ENCODE assay signal across 21 cellular contexts in genomic region chr9:75788006-75788634, GRCh38.
DNase-seq lines count a peak whose midpoint lies in the region; ATAC-seq, FAIRE-seq and TF ChIP-seq lines count a peak whose summit lies in the region.
"Had no signal": no experiment of that assay in that cellular context is flagged by ENCODE, and none has a peak within 500 bp of the region (broad histone marks: within the 10 kb centered on the region; RNA-seq: fewer than 3 reads in every experiment).

No MANE protein-coding gene starts in this region.

- CTCF ChIA-PET in activated CD4-positive, alpha-beta memory T cell treated with anti-CD3 and anti-CD28 coated beads for 36 hours (lab: Charles Lee): no interaction called here
- CTCF ChIA-PET in activated CD4-positive, alpha-beta memory T cell treated with anti-CD3 and anti-CD28 coated beads, Interleukin-2, amount 10 ng/mL, durations not matched to agents 7 days and 5 days (lab: Charles Lee): no interaction called here
- CTCF ChIA-PET in GM12878 (lab: Yijun Ruan, JAX): no interaction called here

- no peak overlapping the region for H3K4me3 ChIP-seq in GM12878
- H3K4me3 ChIP-seq: Peyer's patch, sigmoid colon had no signal

- H3K9ac ChIP-seq in GM12878 (ENCODE audit: control insufficient read depth, insufficient read depth, low read length): no peak overlapping the region

- POLR2A ChIA-PET in activated CD4-positive, alpha-beta memory T cell treated with anti-CD3 and anti-CD28 coated beads for 36 hours (lab: Charles Lee): no interaction called here
- POLR2A ChIA-PET in activated CD4-positive, alpha-beta memory T cell treated with anti-CD3 and anti-CD28 coated beads, Interleukin-2, amount 10 ng/mL, durations not matched to agents 7 days and 5 days (lab: Charles Lee): no interaction called here
- POLR2A ChIA-PET in GM12878 (lab: Charles Lee): no interaction called here

- H3K4me3 Mint-ChIP-seq in activated CD4-positive, alpha-beta memory T cell treated with anti-CD3 and anti-CD28 coated beads for 36 hours: no peak overlapping the region
- no peak overlapping the region for H3K4me3 Mint-ChIP-seq in activated CD4-positive, alpha-beta memory T cell treated with anti-CD3 and anti-CD28 coated beads, Interleukin-2, amount 10 ng/mL, durations not matched to agents 7 days and 5 days
- H3K4me3 Mint-ChIP-seq: CD4-positive, CD25-positive, alpha-beta regulatory T cell; memory B cell; type B pancreatic cell; WTC11 had no signal

- H3K9me3 Mint-ChIP-seq in activated CD4-positive, alpha-beta memory T cell treated with anti-CD3 and anti-CD28 coated beads for 36 hours: no peaks in the 10 kb centered on the region
- peaks cover 2% of the 10 kb centered on the region for H3K9me3 Mint-ChIP-seq in activated CD4-positive, alpha-beta memory T cell treated with anti-CD3 and anti-CD28 coated beads, Interleukin-2, amount 10 ng/mL, durations not matched to agents 7 days and 5 days
- H3K9me3 Mint-ChIP-seq: type B pancreatic cell had no signal

- no peak for TF ChIP-seq CTCF in GM12878 (IDR thresholded peaks at IDR 0.05 in 2 of 3, conservative IDR thresholded peaks at IDR 0.05 in 1 of 3; ENCODE audit: control insufficient read depth in 2 of 3, extremely low read depth in 1 of 3, insufficient read depth in 1 of 3, low read depth in 3 of 3, low read length in 3 of 3)

- H3K27ac ChIP-seq in GM12878 (ENCODE audit: control insufficient read depth, insufficient read depth): no peak overlapping the region
- H3K27ac ChIP-seq: Peyer's patch, sigmoid colon had no signal

- in situ Hi-C loops in GM12878 (cut with MboI): no loop called here

- no peaks in the 10 kb centered on the region for H3K27me3 Mint-ChIP-seq in activated CD4-positive, alpha-beta memory T cell treated with anti-CD3 and anti-CD28 coated beads for 36 hours
- no peaks in the 10 kb centered on the region for H3K27me3 Mint-ChIP-seq in activated CD4-positive, alpha-beta memory T cell treated with anti-CD3 and anti-CD28 coated beads, Interleukin-2, amount 10 ng/mL, durations not matched to agents 7 days and 5 days
- H3K27me3 Mint-ChIP-seq: CD4-positive, CD25-positive, alpha-beta regulatory T cell; memory B cell; type B pancreatic cell had no signal

- DNase-seq in activated CD4-positive, alpha-beta memory T cell treated with anti-CD3 and anti-CD28 coated beads for 36 hours: peak; percentile 9
- no peak for DNase-seq in activated CD4-positive, alpha-beta memory T cell treated with anti-CD3 and anti-CD28 coated beads, Interleukin-2, amount 10 ng/mL, durations not matched to agents 7 days and 5 days
- DNase-seq in GM12878 (ENCODE audit: low read depth, low spot score) (no peak), left ventricle myocardium superior (peak; percentile 36), stromal cell of bone marrow (ENCODE audit: low read depth) (peak; percentile 56), SIG-M5 treated with dmso at 0.1 percent for 504 hours (lab: John Stamatoyannopoulos, UW; ENCODE audit: unreplicated experiment) (no peak)
- DNase-seq in stimulated activated CD4-positive, alpha-beta T cell treated with anti-CD3 and anti-CD28 coated beads, Interleukin-2, amount 100 ng/mL, for 24 hours: no peak
- DNase-seq: activated gamma-delta T cell treated with Interleukin-2 at 50 U/mL for 16 hours; CD4-positive, CD25-positive, alpha-beta regulatory T cell; DMS79; effector CD8-positive, alpha-beta T cell; MM.1S; NCI-H2107; NCI-H774; Peyer's patch; sigmoid colon had no signal

- H3K36me3 ChIP-seq in GM12878 (ENCODE audit: control insufficient read depth in 2 of 2, insufficient read depth in 2 of 2, low read length in 1 of 2): no peaks in the 10 kb centered on the region
- H3K36me3 ChIP-seq: Peyer's patch, sigmoid colon had no signal

- RAD21 ChIA-PET in GM12878 (lab: Charles Lee; ENCODE audit: unreplicated experiment): no interaction called here

- no peaks in the 10 kb centered on the region for H4K20me1 ChIP-seq in GM12878 (ENCODE audit: control insufficient read depth, insufficient read depth)

- H3K27ac Mint-ChIP-seq in activated CD4-positive, alpha-beta memory T cell treated with anti-CD3 and anti-CD28 coated beads for 36 hours: no peak overlapping the region
- H3K27ac Mint-ChIP-seq in activated CD4-positive, alpha-beta memory T cell treated with anti-CD3 and anti-CD28 coated beads, Interleukin-2, amount 10 ng/mL, durations not matched to agents 7 days and 5 days: no peak overlapping the region
- H3K27ac Mint-ChIP-seq: CD4-positive, CD25-positive, alpha-beta regulatory T cell; memory B cell; type B pancreatic cell; WTC11 had no signal

- TF ChIP-seq POLR2A in GM12878 (IDR thresholded peaks at IDR 0.05; ENCODE audit: low read depth, low read length): no peak

- H3K9me3 ChIP-seq in GM12878 (replicated peaks; ENCODE audit: control insufficient read depth, insufficient read depth, low read length): no peaks in the 10 kb centered on the region
- H3K9me3 ChIP-seq: Peyer's patch, sigmoid colon had no signal

- 0% methylated on average over 3 of the region's 3 CpGs for WGBS in GM12878 (ENCODE audit: insufficient coverage, insufficient replicate concordance, low lambda C conversion rate, missing lambda C conversion rate)

- no peaks in the 10 kb centered on the region for H3K36me3 Mint-ChIP-seq in activated CD4-positive, alpha-beta memory T cell treated with anti-CD3 and anti-CD28 coated beads for 36 hours
- H3K36me3 Mint-ChIP-seq in activated CD4-positive, alpha-beta memory T cell treated with anti-CD3 and anti-CD28 coated beads, Interleukin-2, amount 10 ng/mL, durations not matched to agents 7 days and 5 days (ENCODE audit: low read depth): no peaks in the 10 kb centered on the region
- H3K36me3 Mint-ChIP-seq: CD4-positive, CD25-positive, alpha-beta regulatory T cell; memory B cell; type B pancreatic cell; WTC11 had no signal

- H3K4me2 ChIP-seq in GM12878 (ENCODE audit: control insufficient read depth, insufficient read depth): no peak overlapping the region

- BruUV-seq in GM12878 (replicated peaks; lab: Mats Ljungman, UMichigan): no TSS peak

- TF ChIP-seq RAD21 in GM12878 (IDR thresholded peaks at IDR 0.05; ENCODE audit: insufficient read depth, low read depth, low read length): no peak

- SMC1A ChIA-PET in GM12878 (lab: Charles Lee; ENCODE audit: uncharacterized antibody, unreplicated experiment): no interaction called here

- no peaks in the 10 kb centered on the region for H3K79me2 ChIP-seq in GM12878 (ENCODE audit: control insufficient read depth, insufficient read depth, low read length)

- FAIRE-seq in GM12878 (lab: Jason Lieb, UNC): no peak
- FAIRE-seq: H54 had no signal

- no peaks in the 10 kb centered on the region for H3K4me1 Mint-ChIP-seq in activated CD4-positive, alpha-beta memory T cell treated with anti-CD3 and anti-CD28 coated beads for 36 hours (ENCODE audit: low read depth)
- H3K4me1 Mint-ChIP-seq in activated CD4-positive, alpha-beta memory T cell treated with anti-CD3 and anti-CD28 coated beads, Interleukin-2, amount 10 ng/mL, durations not matched to agents 7 days and 5 days: peaks cover 7% of the 10 kb centered on the region
- H3K4me1 Mint-ChIP-seq: CD4-positive, CD25-positive, alpha-beta regulatory T cell; memory B cell; WTC11 had no signal

- ATAC-seq in GM12878 (no peak), left ventricle myocardium superior (peak; percentile 94), GM19035 (IDR thresholded peaks at IDR 0.05; ENCODE audit: unreplicated experiment) (no peak)
- ATAC-seq: WTC11 had no signal

- H3K4me1 ChIP-seq in GM12878 (ENCODE audit: control insufficient read depth, insufficient read depth, low read length): no peaks in the 10 kb centered on the region
- H3K4me1 ChIP-seq: Peyer's patch, sigmoid colon had no signal

- H2AFZ ChIP-seq in GM12878 (ENCODE audit: control insufficient read depth, low read depth, low read length): no peak overlapping the region

- no peak for TF ChIP-seq EP300 in GM12878 (IDR thresholded peaks at IDR 0.05; ENCODE audit: borderline replicate concordance in 1 of 2, control insufficient read depth in 1 of 2, low read depth in 2 of 2, low read length in 2 of 2)

- H3K27me3 ChIP-seq in GM12878 (replicated peaks in 1 of 2; ENCODE audit: control insufficient read depth in 2 of 2, insufficient read depth in 2 of 2, low read length in 1 of 2): no peaks in the 10 kb centered on the region
- H3K27me3 ChIP-seq: Peyer's patch, sigmoid colon had no signal

- intact Hi-C loops in activated CD4-positive, alpha-beta memory T cell treated with anti-CD3 and anti-CD28 coated beads for 36 hours (cut with micrococcal nuclease): no loop called here
- intact Hi-C loops in GM12878 (cut with micrococcal nuclease; ENCODE audit: unreplicated experiment) (no loop called here), left ventricle myocardium superior (cut with micrococcal nuclease) (no loop called here)

TF ChIP-seq in GM12878, 131 proteins besides CTCF, POLR2A, EP300 and RAD21:
- no peak for TF ChIP-seq BHLHE40 (IDR thresholded peaks at IDR 0.05; ENCODE audit: borderline replicate concordance in 1 of 2, low read depth in 2 of 2, low read length in 1 of 2)
- 0 out of 2 replicates have a peak, but pooled peaks have one; percentile 23 for TF ChIP-seq RUNX3 (IDR thresholded peaks at IDR 0.05; ENCODE audit: low read length)

Comparison
In these comparisons a context has a peak if more than half of its experiments do, and no peak if none do; other contexts are left out.
1. DNase-seq: peak in activated CD4-positive, alpha-beta memory T cell treated with anti-CD3 and anti-CD28 coated beads for 36 hours (single experiment), left ventricle myocardium superior (single experiment) and stromal cell of bone marrow (single experiment); none in activated CD4-positive, alpha-beta memory T cell treated with anti-CD3 and anti-CD28 coated beads, Interleukin-2, amount 10 ng/mL, durations not matched to agents 7 days and 5 days (single experiment), GM12878 (single experiment), SIG-M5 treated with dmso at 0.1 percent for 504 hours (single experiment) and stimulated activated CD4-positive, alpha-beta T cell treated with anti-CD3 and anti-CD28 coated beads, Interleukin-2, amount 100 ng/mL, for 24 hours (0 of 2).